Comparison of ENCODE assay signal across 32 cellular contexts in genomic region chr14:70338550-70338949, GRCh38.
"Had no signal": no experiment of that assay in that cellular context is flagged by ENCODE, and none has a peak within 500 bp of the region (broad histone marks: within the 10 kb centered on the region; RNA-seq: fewer than 3 reads in every experiment).

No MANE protein-coding gene starts in this region.

- H3K36me3 ChIP-seq: adrenal gland, brain microvascular endothelial cell, breast epithelium had no signal

- ATAC-seq: activated CD8-positive, alpha-beta T cell treated with anti-CD3 and anti-CD28 coated beads for 36 hours; activated naive CD4-positive, alpha-beta T cell treated with anti-CD3 and anti-CD28 coated beads, Interleukin-2, amount 50 U/mL, for 72 hours; activated T-cell treated with anti-CD3 and anti-CD28 coated beads, Interleukin-2, amount 50 U/mL, for 4 hours; activated T-cell treated with anti-CD3 and anti-CD28 coated beads, Interleukin-2, amount 50 U/mL, for 72 hours; activated T-helper 17 cell treated with anti-CD3 and anti-CD28 coated beads, Interleukin-2, amount 50 U/mL, for 72 hours had no signal

- H3K9me3 ChIP-seq: body of pancreas had no signal

- H3K4me1 ChIP-seq: adrenal gland, breast epithelium had no signal

- H3K4me3 ChIP-seq: adrenal gland, body of pancreas, breast epithelium had no signal

- DNase-seq: activated B cell treated with CpG ODN at 0.5 μM for 24 hours; activated CD4-positive, alpha-beta memory T cell treated with anti-CD3 and anti-CD28 coated beads for 36 hours; activated CD4-positive, alpha-beta T cell treated with anti-CD3 and anti-CD28 coated beads for 4 hours; activated CD4-positive, alpha-beta T cell treated with anti-CD3 and anti-CD28 coated beads, Interleukin-2, amount 10 ng/mL, durations not matched to agents 24 days and 14 days; activated CD4-positive, alpha-beta T cell treated with anti-CD3 and anti-CD28 coated beads, Interleukin-2, amount 50 U/mL, for 1 hour; activated CD4-positive, alpha-beta T cell treated with anti-CD3 and anti-CD28 coated beads, Interleukin-2, amount 50 U/mL, for 4 hours; activated CD4-positive, CD25-positive, alpha-beta regulatory T cell treated with anti-CD3 and anti-CD28 coated beads, Interleukin-2, amount 50 U/mL, for 72 hours; activated CD8-positive, alpha-beta memory T cell treated with anti-CD3 and anti-CD28 coated beads, Interleukin-2, amount 50 U/mL, for 4 hours; activated CD8-positive, alpha-beta T cell treated with anti-CD3 and anti-CD28 coated beads for 36 hours; activated effector memory CD4-positive, alpha-beta T cell treated with anti-CD3 and anti-CD28 coated beads, Interleukin-2, amount 50 U/mL, for 16 hours; activated gamma-delta T cell treated with Interleukin-2 at 50 U/mL for 16 hours; activated naive CD4-positive, alpha-beta T cell; activated naive CD4-positive, alpha-beta T cell treated with anti-CD3 and anti-CD28 coated beads for 36 hours; activated naive CD4-positive, alpha-beta T cell treated with anti-CD3 and anti-CD28 coated beads, Interleukin-2, amount 50 U/mL, for 16 hours; activated naive CD8-positive, alpha-beta T cell treated with anti-CD3 and anti-CD28 coated beads for 36 hours; activated T-cell treated with anti-CD3 and anti-CD28 coated beads for 4 hours; activated T-cell treated with anti-CD3 and anti-CD28 coated beads, Interleukin-2, amount 50 U/mL, for 1 hour; activated T-cell treated with anti-CD3 and anti-CD28 coated beads, Interleukin-2, amount 50 U/mL, for 4 hours; activated T-cell treated with anti-CD3 and anti-CD28 coated beads, Interleukin-2, amount 50 U/mL, for 72 hours; adrenal gland; amniotic stem cell; aorta; body of pancreas; brain microvascular endothelial cell; central memory CD4-positive, alpha-beta T cell; T-helper 1 cell; T-helper 2 cell; T-helper 9 cell had no signal

- H3K27me3 ChIP-seq: adrenal gland, body of pancreas, brain microvascular endothelial cell, breast epithelium had no signal

- H3K27ac ChIP-seq: adrenal gland, body of pancreas, brain microvascular endothelial cell, breast epithelium, VCaP had no signal
